Comparison of ENCODE assay signal across 8 cellular contexts in genomic region chr9:130053109-130053503, GRCh38.
DNase-seq lines count a peak whose midpoint lies in the region; ATAC-seq and TF ChIP-seq lines count a peak whose summit lies in the region.

No MANE protein-coding gene starts in this region.

- peaks cover 4% of the 10 kb centered on the region for H3K36me3 ChIP-seq in WERI-Rb-1

- H3K4me3 ChIP-seq in WERI-Rb-1 (ENCODE audit: low read depth, low read length) = peak overlapping the region; percentile 95
- H3K4me3 ChIP-seq in foreskin fibroblast (ENCODE audit: low read depth in 1 of 2, low read length in 2 of 2) = peak overlapping the region; percentile 90 to 98
- H3K4me3 ChIP-seq in skeletal muscle cell (ENCODE audit: low read depth, low read length) = peak overlapping the region; percentile 95

- no peaks in the 10 kb centered on the region for H3K9me3 ChIP-seq in WERI-Rb-1 (ENCODE audit: severe bottlenecking)

- no peak for TF ChIP-seq CTCF in WERI-Rb-1 (IDR thresholded peaks at IDR 0.05; ENCODE audit: low read depth, low read length)
- TF ChIP-seq CTCF in foreskin fibroblast (IDR thresholded peaks at IDR 0.05; ENCODE audit: low read depth, low read length) = no peak

- H3K27ac ChIP-seq in WERI-Rb-1 = peak overlapping the region; percentile 89

- DNase-seq in WERI-Rb-1 = no peak
- no peak for DNase-seq in foreskin fibroblast
- no peak for DNase-seq in skeletal muscle cell (ENCODE audit: low read depth)
- no peak for DNase-seq in dedifferentiated amniotic fluid mesenchymal stem cell (ENCODE audit: extremely low spot score)
- no peak for DNase-seq in DMS153 treated with DMSO at 0.1 percent for 48 hours (lab: John Stamatoyannopoulos, UW; ENCODE audit: unreplicated experiment)

- ATAC-seq in GM21515 (IDR thresholded peaks at IDR 0.05; ENCODE audit: unreplicated experiment) (peak; percentile 5), GM19455 (IDR thresholded peaks at IDR 0.05; ENCODE audit: unreplicated experiment) (no peak), HG03460 (IDR thresholded peaks at IDR 0.05; ENCODE audit: unreplicated experiment) (no peak)

- no peaks in the 10 kb centered on the region for H3K27me3 ChIP-seq in WERI-Rb-1 (ENCODE audit: insufficient read depth, low read depth, severe bottlenecking)
